ENCODE assay signal across 8 cellular contexts in genomic region chr9:84669008-84669292, GRCh38. TPM values are rescaled to one million over a fixed set of nuclear protein-coding genes. Genes with fewer than 3 reads are reported as not detected.
DNase-seq lines count a peak whose midpoint lies in the region; TF ChIP-seq lines count a peak whose summit lies in the region.

No MANE protein-coding gene starts in this region.

- H3K9me3 Mint-ChIP-seq in HFFc6 (no peaks in the 10 kb centered on the region; the same call in 1 of the 2 replicates), neural crest cell (peaks cover 7% of the 10 kb centered on the region)

- DNase-seq in AG08396 (ENCODE audit: low spot score) (peak; percentile 36), HFFc6 (no peak), neural crest cell (ENCODE audit: low read depth, low spot score) (no peak), COR-L47 (lab: John Stamatoyannopoulos, UW) (no peak), NCI-H524 (lab: John Stamatoyannopoulos, UW) (no peak), NCI-H446 treated with DMSO at 0.1 percent for 48 hours (lab: John Stamatoyannopoulos, UW) (no peak), SW 1271 (lab: John Stamatoyannopoulos, UW) (no peak)

- H3K9me3 ChIP-seq in ectodermal cell (ENCODE audit: control insufficient read depth, low read length): no peaks in the 10 kb centered on the region

- no peaks in the 10 kb centered on the region for H3K36me3 ChIP-seq in ectodermal cell (ENCODE audit: control insufficient read depth, insufficient read depth, low read length)

- H3K27ac Mint-ChIP-seq in HFFc6 (no peak overlapping the region), neural crest cell (ENCODE audit: unreplicated experiment) (peak overlapping the region; percentile 58)

- 3 to 4% methylated on average over 8 of the region's 8 CpGs for WGBS in ectodermal cell, 2 experiments

- H3K4me1 ChIP-seq in ectodermal cell (ENCODE audit: control insufficient read depth, insufficient read depth, low read length): peaks cover 7% of the 10 kb centered on the region

- H3K4me1 Mint-ChIP-seq in HFFc6 (ENCODE audit: low read depth) (peaks cover 12% of the 10 kb centered on the region; the same call in 1 of the 2 replicates), neural crest cell (peaks cover 41% of the 10 kb centered on the region)

- H3K27me3 ChIP-seq in ectodermal cell (ENCODE audit: control insufficient read depth, insufficient read depth, low read length, poor library complexity, severe bottlenecking): peaks cover 70% of the 10 kb centered on the region

- H3K4me3 Mint-ChIP-seq in HFFc6 (peak overlapping the region; percentile 83), neural crest cell (peak overlapping the region; percentile 98)

- no peak for TF ChIP-seq CTCF in HFFc6 (IDR thresholded peaks at IDR 0.05)
- TF ChIP-seq CTCF in neural crest cell (conservative IDR thresholded peaks at IDR 0.05): no peak

- H3K4me3 ChIP-seq in ectodermal cell (ENCODE audit: insufficient read depth, low read depth, low read length): peak overlapping the region; percentile 38

- no peak overlapping the region for H3K27ac ChIP-seq in ectodermal cell (ENCODE audit: insufficient read depth, low read depth, low read length, poor library complexity, severe bottlenecking)

- H3K27me3 Mint-ChIP-seq in HFFc6 (ENCODE audit: insufficient read depth) (peaks cover 22% of the 10 kb centered on the region), neural crest cell (ENCODE audit: low read depth) (peaks cover 63% of the 10 kb centered on the region)

- H3K36me3 Mint-ChIP-seq in HFFc6 (ENCODE audit: low read depth) (no peaks in the 10 kb centered on the region), neural crest cell (ENCODE audit: low read depth) (peaks cover 4% of the 10 kb centered on the region)

RNA-seq across cellular contexts. Expression of gene NTRK2, which starts 0.6 kb away (rescaled TPM):
- total RNA-seq in HFFc6 (2021; fragmentation: NEBNext Ultra II Directional; extraction: Animal tissue kit (Norgen Biotek cat#: 25700)): under 1 TPM; 0.11 to 0.83 (median 0.25) TPM
- 17.0 TPM for polyA plus RNA-seq in ectodermal cell (2013, experiment 1 of 4)
- 9.9 TPM for polyA plus RNA-seq in ectodermal cell (2013, experiment 2 of 4)
- 19.2 TPM for polyA plus RNA-seq in ectodermal cell (2013, experiment 3 of 4)
- polyA plus RNA-seq in ectodermal cell (2013, experiment 4 of 4): 20.3 TPM
- 20.1 and 20.6 TPM in 2 replicates for total RNA-seq in neural crest cell

Comparison
In these comparisons a context has a peak if more than half of its experiments do, and no peak if none do; other contexts are left out.
1. RNA of gene NTRK2, which starts 0.6 kb away (total RNA-seq): 20.1 to 20.6 TPM in neural crest cell; 0.11 to 0.83 TPM in HFFc6; every median in the first group is over 10 times any median in the second.